Comparison of ENCODE assay signal across 13 cellular contexts in genomic region chrX:12986164-12986779, GRCh38. TPM values are rescaled to one million over a fixed set of nuclear protein-coding genes. Genes with fewer than 3 reads are reported as not detected.
DNase-seq lines count a peak whose midpoint lies in the region; ATAC-seq and TF ChIP-seq lines count a peak whose summit lies in the region.
"Had no signal": no experiment of that assay in that cellular context is flagged by ENCODE, and none has a peak within 500 bp of the region (broad histone marks: within the 10 kb centered on the region; RNA-seq: fewer than 3 reads in every experiment).

No MANE protein-coding gene starts in this region.

- no peaks in the 10 kb centered on the region for H3K36me3 ChIP-seq in Caco-2 (ENCODE audit: control insufficient read depth, insufficient read depth, low read length)
- H3K36me3 ChIP-seq in left lung: no peaks in the 10 kb centered on the region
- H3K36me3 ChIP-seq in thyroid gland: no peaks in the 10 kb centered on the region
- H3K36me3 ChIP-seq: tibial artery had no signal

- no peaks in the 10 kb centered on the region for H3K27me3 Mint-ChIP-seq in Caco-2 (ENCODE audit: insufficient read depth, unreplicated experiment)
- H3K27me3 Mint-ChIP-seq in activated naive CD8-positive, alpha-beta T cell: no peaks in the 10 kb centered on the region

- peaks cover 18% of the 10 kb centered on the region for H3K4me1 Mint-ChIP-seq in Caco-2 (ENCODE audit: low read depth, unreplicated experiment)
- peaks cover 75% of the 10 kb centered on the region for H3K4me1 Mint-ChIP-seq in activated naive CD8-positive, alpha-beta T cell (ENCODE audit: low read depth)

- H3K4me1 ChIP-seq in Caco-2 (peaks cover 26% of the 10 kb centered on the region), left lung (peaks cover 3 to 25% of the 10 kb centered on the region in 2 donors), thyroid gland (peaks cover 0 to 12% of the 10 kb centered on the region in 2 donors)

- WGBS in thyroid gland, 2 donors: 91 to 94% methylated on average over 4 of the region's 4 CpGs

- POLR2A ChIA-PET in Caco-2 (lab: Charles Lee): no interaction called here

- H3K9me3 ChIP-seq in Caco-2: no peaks in the 10 kb centered on the region
- H3K9me3 ChIP-seq in left lung: no peaks in the 10 kb centered on the region
- no peaks in the 10 kb centered on the region for H3K9me3 ChIP-seq in thyroid gland
- H3K9me3 ChIP-seq: tibial artery had no signal

- H3K4me3 ChIP-seq in Caco-2 (ENCODE audit: low read depth, low read length): no peak overlapping the region
- no peak overlapping the region for H3K4me3 ChIP-seq in left lung
- H3K4me3 ChIP-seq in thyroid gland (replicated peaks in 1 of 3): no peak overlapping the region
- H3K4me3 ChIP-seq: tibial artery had no signal

- H3K36me3 Mint-ChIP-seq in Caco-2 (ENCODE audit: insufficient read depth, unreplicated experiment): peaks cover 6% of the 10 kb centered on the region
- H3K36me3 Mint-ChIP-seq in activated naive CD8-positive, alpha-beta T cell: peaks cover 5% of the 10 kb centered on the region

- H3K4me3 Mint-ChIP-seq in Caco-2 (ENCODE audit: unreplicated experiment): no peak overlapping the region
- H3K4me3 Mint-ChIP-seq in activated naive CD8-positive, alpha-beta T cell: peak overlapping the region; percentile 57

- DNase-seq in Caco-2 (no peak), left lung (no peak), thyroid gland (no peak)
- DNase-seq in stimulated activated CD4-positive, alpha-beta T cell treated with anti-CD3 and anti-CD28 coated beads, Interleukin-2, amount 100 ng/mL, for 24 hours: no peak
- DNase-seq: H7, islet precursor cell, NCI-H2107, tibial artery had no signal

- CTCF ChIA-PET in Caco-2 (lab: Charles Lee): no interaction called here

- peaks cover 10% of the 10 kb centered on the region for H3K9me3 Mint-ChIP-seq in Caco-2 (ENCODE audit: unreplicated experiment)
- H3K9me3 Mint-ChIP-seq in activated naive CD8-positive, alpha-beta T cell (ENCODE audit: low read depth): no peaks in the 10 kb centered on the region

- TF ChIP-seq CTCF in Caco-2 (IDR thresholded peaks at IDR 0.05; ENCODE audit: insufficient read depth in 1 of 2, low read depth in 1 of 2, low read length in 1 of 2, severe bottlenecking in 1 of 2, unreplicated experiment in 1 of 2) (no peak), left lung (IDR thresholded peaks at IDR 0.05) (no peak), thyroid gland (IDR thresholded peaks at IDR 0.05) (no peak)

- H3K27me3 ChIP-seq in Caco-2 (replicated peaks; ENCODE audit: control insufficient read depth, insufficient read depth, low read length): no peaks in the 10 kb centered on the region
- no peaks in the 10 kb centered on the region for H3K27me3 ChIP-seq in left lung
- H3K27me3 ChIP-seq in thyroid gland: no peaks in the 10 kb centered on the region
- H3K27me3 ChIP-seq: tibial artery had no signal

- peak; percentile 45 for ATAC-seq in GM19023 (IDR thresholded peaks at IDR 0.05; ENCODE audit: unreplicated experiment)
- ATAC-seq in HG03378 (IDR thresholded peaks at IDR 0.05; ENCODE audit: unreplicated experiment): peak; percentile 37
- no peak for ATAC-seq in left lung
- ATAC-seq in GM21367 (IDR thresholded peaks at IDR 0.05; ENCODE audit: unreplicated experiment): no peak

- H3K27ac ChIP-seq in left lung (no peak overlapping the region), thyroid gland (no peak overlapping the region)
- H3K27ac ChIP-seq: C4-2B, tibial artery had no signal

- no TSS peak for BruUV-seq in Caco-2 (replicated peaks; lab: Mats Ljungman, UMichigan)

- peak overlapping the region; percentile 47 for H3K27ac Mint-ChIP-seq in Caco-2 (ENCODE audit: unreplicated experiment)
- peak overlapping the region; percentile 98 for H3K27ac Mint-ChIP-seq in activated naive CD8-positive, alpha-beta T cell

- intact Hi-C loops in Caco-2 (cut with micrococcal nuclease; ENCODE audit: unreplicated experiment) (no loop called here), left lung (cut with DNase I) (no loop called here), thyroid gland (cut with DNase I) (no loop called here)

- no peak for TF ChIP-seq POLR2A in thyroid gland (IDR thresholded peaks at IDR 0.05)

RNA-seq across cellular contexts. Expression of gene TMSB4X, which starts 11.4 kb away (rescaled TPM):
- 1,007 and 1,095 TPM in 2 replicates for total RNA-seq in Caco-2 (2022)
- total RNA-seq in left lung: 1,000 to 10,000 TPM; 4,574 to 4,791 TPM
- 1,000 to 10,000 TPM in 3 of 4 donors, 100 to 1,000 TPM in 1; 854 to 2,672 (median 1,302) TPM for total RNA-seq in thyroid gland

RNA-seq across cellular contexts. Expression of gene FAM9C, which starts 58.1 kb away (rescaled TPM):
- total RNA-seq in Caco-2 (2022): not detected in 2 replicates
- not detected for total RNA-seq in left lung
- under 1 TPM in 1 of 4 donors, not detected in 3; 0.11 TPM for total RNA-seq in thyroid gland

Comparison
In these comparisons a context has a peak if more than half of its experiments do, and no peak if none do; other contexts are left out.
1. ATAC-seq: peak in GM19023 (single experiment) and HG03378 (single experiment); none in left lung (single experiment) and GM21367 (single experiment).